33 cellular contexts compared by ENCODE assay signal in genomic region chr2:102365763-102366162, GRCh38. TPM values are rescaled to one million over a fixed set of nuclear protein-coding genes. Genes with fewer than 3 reads are reported as not detected.
A peak's percentile ranks its signal among the peaks of the same experiment; 100 is the strongest.
DNase-seq lines count a peak whose midpoint lies in the region; ATAC-seq and TF ChIP-seq lines count a peak whose summit lies in the region.
"Had no signal": no experiment of that assay in that cellular context is flagged by ENCODE, and none has a peak within 500 bp of the region (broad histone marks: within the 10 kb centered on the region; RNA-seq: fewer than 3 reads in every experiment).

No MANE protein-coding gene starts in this region.

- no peaks in the 10 kb centered on the region for H3K27me3 ChIP-seq in CD8-positive, alpha-beta T cell (ENCODE audit: insufficient read depth, low read length)
- H3K27me3 ChIP-seq in endodermal cell (ENCODE audit: control insufficient read depth, insufficient read depth, low read length, poor library complexity, severe bottlenecking) = no peaks in the 10 kb centered on the region
- H3K27me3 ChIP-seq: gastroesophageal sphincter, sigmoid colon, tibial nerve had no signal

- POLR2A ChIA-PET in CD8-positive, alpha-beta T cell (lab: Charles Lee) = no interaction called here

- DNase-seq in activated CD8-positive, alpha-beta memory T cell treated with anti-CD3 and anti-CD28 coated beads, Interleukin-2, amount 10 ng/mL, durations not matched to agents 7 days and 5 days = no peak
- no peak for DNase-seq in activated CD8-positive, alpha-beta memory T cell treated with anti-CD3 and anti-CD28 coated beads for 24 hours
- no peak for DNase-seq in CD8-positive, alpha-beta T cell
- DNase-seq in activated T-helper 1 cell treated with anti-CD3 and anti-CD28 coated beads, Interleukin-12 subunit alpha, Interleukin-12 subunit beta, Interleukin-2, Interleukin-4 antibody, amounts not matched to agents 30 ng/mL and 10 ng/mL and 1 ng/mL, durations not matched to agents 14 hours and 24 hours and 36 hours (ENCODE audit: low spot score) = no peak
- DNase-seq in endodermal cell (no peak), kidney tubule cell (ENCODE audit: low spot score) (no peak), putamen (ENCODE audit: low spot score) (no peak), 8988T (no peak)
- DNase-seq: activated CD4-positive, alpha-beta T cell treated with anti-CD3 and anti-CD28 coated beads, Interleukin-2, amount 50 U/mL, for 1 hour; activated gamma-delta T cell treated with Interleukin-2 at 50 U/mL for 16 hours; anterior cingulate cortex; Caco-2; DMS79; hypothalamus; Karpas-422; left colon; NCI-H1417; NCI-H2081; NCI-H526; NK-92 treated with Interleukin-12 subunit alpha and Interleukin-12 subunit beta, amount 100 ng/mL, for 24 hours; PC-3; psoas muscle; sigmoid colon; SK-N-SH; stimulated activated CD4-positive, alpha-beta T cell treated with anti-CD3 and anti-CD28 coated beads, Interleukin-12 subunit alpha, Interleukin-12 subunit beta, amount 100 ng/mL, for 4 hours; stimulated activated CD4-positive, alpha-beta T cell treated with anti-CD3 and anti-CD28 coated beads, Interleukin-2, amount 100 ng/mL, for 48 hours had no signal

- H3K9ac ChIP-seq in endodermal cell (ENCODE audit: extremely low read depth, low read length, poor library complexity, severe bottlenecking) = no peak overlapping the region
- H3K9ac ChIP-seq: SK-N-SH had no signal

- no peak overlapping the region for H3K4me3 Mint-ChIP-seq in activated CD8-positive, alpha-beta memory T cell treated with anti-CD3 and anti-CD28 coated beads, Interleukin-2, amount 10 ng/mL, durations not matched to agents 7 days and 5 days
- no peak overlapping the region for H3K4me3 Mint-ChIP-seq in CD8-positive, alpha-beta T cell
- H3K4me3 Mint-ChIP-seq in activated T-helper 1 cell treated with anti-CD3 and anti-CD28 coated beads, Interleukin-12 subunit alpha, Interleukin-12 subunit beta, Interleukin-2, Interleukin-4 antibody, amounts not matched to agents 30 ng/mL and 10 ng/mL and 1 ng/mL, durations not matched to agents 14 hours and 24 hours and 36 hours = peak overlapping the region; percentile 79
- H3K4me3 Mint-ChIP-seq in endodermal cell = no peak overlapping the region
- H3K4me3 Mint-ChIP-seq: nephron had no signal

- WGBS in endodermal cell (ENCODE audit: insufficient coverage in 1 of 2, insufficient read length in 1 of 2), 2 experiments = 70 to 80% methylated on average over 1 of the region's 1 CpG

- peaks cover 88% of the 10 kb centered on the region for H3K36me3 Mint-ChIP-seq in activated CD8-positive, alpha-beta memory T cell treated with anti-CD3 and anti-CD28 coated beads, Interleukin-2, amount 10 ng/mL, durations not matched to agents 7 days and 5 days
- peaks cover 46% of the 10 kb centered on the region for H3K36me3 Mint-ChIP-seq in CD8-positive, alpha-beta T cell
- H3K36me3 Mint-ChIP-seq in activated T-helper 1 cell treated with anti-CD3 and anti-CD28 coated beads, Interleukin-12 subunit alpha, Interleukin-12 subunit beta, Interleukin-2, Interleukin-4 antibody, amounts not matched to agents 30 ng/mL and 10 ng/mL and 1 ng/mL, durations not matched to agents 14 hours and 24 hours and 36 hours (ENCODE audit: low read depth) = peaks cover 92% of the 10 kb centered on the region
- H3K36me3 Mint-ChIP-seq in endodermal cell (ENCODE audit: low read depth) = peaks cover 50% of the 10 kb centered on the region

- no peaks in the 10 kb centered on the region for H3K36me3 ChIP-seq in CD8-positive, alpha-beta T cell (ENCODE audit: insufficient read depth, low read length)
- H3K36me3 ChIP-seq in endodermal cell (ENCODE audit: control insufficient read depth, insufficient read depth, low read length) = peaks cover 45% of the 10 kb centered on the region
- H3K36me3 ChIP-seq: HAP-1, sigmoid colon had no signal

- CTCF ChIA-PET in activated CD8-positive, alpha-beta memory T cell treated with anti-CD3 and anti-CD28 coated beads, Interleukin-2, amount 10 ng/mL, durations not matched to agents 7 days and 5 days (lab: Charles Lee) = no interaction called here
- CTCF ChIA-PET in CD8-positive, alpha-beta T cell (lab: Charles Lee) = interaction anchor here (0.7 to 0.9 kb wide), 3 partner anchors 10 to 346 kb away, joined by 3 read pairs; partner anchors contain the start of gene IL18R1

- H3K4me1 ChIP-seq in CD8-positive, alpha-beta T cell (ENCODE audit: insufficient read depth, low read length) = peaks cover 36% of the 10 kb centered on the region
- H3K4me1 ChIP-seq in endodermal cell (ENCODE audit: control insufficient read depth, insufficient read depth, low read length) = no peaks in the 10 kb centered on the region
- H3K4me1 ChIP-seq: Caco-2, gastroesophageal sphincter, HAP-1, psoas muscle, sigmoid colon, tibial nerve had no signal

- H3K4me1 Mint-ChIP-seq in activated CD8-positive, alpha-beta memory T cell treated with anti-CD3 and anti-CD28 coated beads, Interleukin-2, amount 10 ng/mL, durations not matched to agents 7 days and 5 days = peaks cover 47% of the 10 kb centered on the region
- peaks cover 68% of the 10 kb centered on the region for H3K4me1 Mint-ChIP-seq in CD8-positive, alpha-beta T cell (ENCODE audit: low read depth)
- peaks cover 98% of the 10 kb centered on the region for H3K4me1 Mint-ChIP-seq in activated T-helper 1 cell treated with anti-CD3 and anti-CD28 coated beads, Interleukin-12 subunit alpha, Interleukin-12 subunit beta, Interleukin-2, Interleukin-4 antibody, amounts not matched to agents 30 ng/mL and 10 ng/mL and 1 ng/mL, durations not matched to agents 14 hours and 24 hours and 36 hours (ENCODE audit: low read depth)
- peaks cover 9% of the 10 kb centered on the region for H3K4me1 Mint-ChIP-seq in endodermal cell
- H3K4me1 Mint-ChIP-seq: nephron had no signal

- no peaks in the 10 kb centered on the region for H3K27me3 Mint-ChIP-seq in activated CD8-positive, alpha-beta memory T cell treated with anti-CD3 and anti-CD28 coated beads, Interleukin-2, amount 10 ng/mL, durations not matched to agents 7 days and 5 days
- H3K27me3 Mint-ChIP-seq in CD8-positive, alpha-beta T cell (ENCODE audit: low read depth) = no peaks in the 10 kb centered on the region
- H3K27me3 Mint-ChIP-seq in activated T-helper 1 cell treated with anti-CD3 and anti-CD28 coated beads, Interleukin-12 subunit alpha, Interleukin-12 subunit beta, Interleukin-2, Interleukin-4 antibody, amounts not matched to agents 30 ng/mL and 10 ng/mL and 1 ng/mL, durations not matched to agents 14 hours and 24 hours and 36 hours (ENCODE audit: insufficient read depth) = no peaks in the 10 kb centered on the region
- H3K27me3 Mint-ChIP-seq in endodermal cell (ENCODE audit: insufficient read depth) = no peaks in the 10 kb centered on the region

- no peak overlapping the region for H3K27ac ChIP-seq in CD8-positive, alpha-beta T cell (ENCODE audit: low read depth, low read length)
- H3K27ac ChIP-seq in endodermal cell (ENCODE audit: low read depth, low read length) = no peak overlapping the region
- H3K27ac ChIP-seq: gastroesophageal sphincter, psoas muscle, sigmoid colon, tibial nerve had no signal

- H3K9me3 Mint-ChIP-seq in activated CD8-positive, alpha-beta memory T cell treated with anti-CD3 and anti-CD28 coated beads, Interleukin-2, amount 10 ng/mL, durations not matched to agents 7 days and 5 days (ENCODE audit: low read depth) = peaks cover 19% of the 10 kb centered on the region
- peaks cover 13% of the 10 kb centered on the region for H3K9me3 Mint-ChIP-seq in CD8-positive, alpha-beta T cell
- H3K9me3 Mint-ChIP-seq in activated T-helper 1 cell treated with anti-CD3 and anti-CD28 coated beads, Interleukin-12 subunit alpha, Interleukin-12 subunit beta, Interleukin-2, Interleukin-4 antibody, amounts not matched to agents 30 ng/mL and 10 ng/mL and 1 ng/mL, durations not matched to agents 14 hours and 24 hours and 36 hours = peaks cover 36% of the 10 kb centered on the region
- peaks cover 37% of the 10 kb centered on the region for H3K9me3 Mint-ChIP-seq in endodermal cell

- H3K9me3 ChIP-seq in CD8-positive, alpha-beta T cell (ENCODE audit: low read length) = peaks cover 10% of the 10 kb centered on the region
- peaks cover 46% of the 10 kb centered on the region for H3K9me3 ChIP-seq in endodermal cell (ENCODE audit: control insufficient read depth, low read length)
- H3K9me3 ChIP-seq: HAP-1, psoas muscle, SK-N-SH had no signal

- intact Hi-C loops in CD8-positive, alpha-beta T cell (cut with DNase I, micrococcal nuclease) = loop anchor here in 1 of 2 experiments (2.0 to 10.0 kb wide), 2 partner anchors 53 to 671 kb away; partner anchors contain the start of gene MAP4K4
- intact Hi-C loops in activated T-helper 1 cell treated with anti-CD3 and anti-CD28 coated beads, Interleukin-12 subunit alpha, Interleukin-12 subunit beta, Interleukin-2, Interleukin-4 antibody, amounts not matched to agents 30 ng/mL and 10 ng/mL and 1 ng/mL, durations not matched to agents 14 hours and 24 hours and 36 hours (cut with micrococcal nuclease) = loop anchor here (1.0 to 10.0 kb wide), 8 partner anchors 9 to 1058 kb away; partner anchors contain the start of gene RNF149

- no peak for ATAC-seq in activated CD8-positive, alpha-beta memory T cell treated with anti-CD3 and anti-CD28 coated beads, Interleukin-2, amount 10 ng/mL, durations not matched to agents 7 days and 5 days
- ATAC-seq in CD8-positive, alpha-beta T cell = no peak
- ATAC-seq: gastroesophageal sphincter, left colon, PC-3, psoas muscle had no signal

- no peak for TF ChIP-seq CTCF in CD8-positive, alpha-beta T cell (IDR thresholded peaks at IDR 0.05)
- no peak for TF ChIP-seq CTCF in endodermal cell (conservative IDR thresholded peaks at IDR 0.05)

- no peak overlapping the region for H3K4me3 ChIP-seq in CD8-positive, alpha-beta T cell (ENCODE audit: low read depth, low read length)
- peak overlapping the region; percentile 50 for H3K4me3 ChIP-seq in endodermal cell (ENCODE audit: low read length)
- H3K4me3 ChIP-seq: gastroesophageal sphincter, HAP-1, psoas muscle, sigmoid colon, tibial nerve had no signal

- H3K27ac Mint-ChIP-seq in activated CD8-positive, alpha-beta memory T cell treated with anti-CD3 and anti-CD28 coated beads, Interleukin-2, amount 10 ng/mL, durations not matched to agents 7 days and 5 days = peak overlapping the region; percentile 30
- H3K27ac Mint-ChIP-seq in CD8-positive, alpha-beta T cell = peak overlapping the region; percentile 89
- peak overlapping the region; percentile 97 for H3K27ac Mint-ChIP-seq in activated T-helper 1 cell treated with anti-CD3 and anti-CD28 coated beads, Interleukin-12 subunit alpha, Interleukin-12 subunit beta, Interleukin-2, Interleukin-4 antibody, amounts not matched to agents 30 ng/mL and 10 ng/mL and 1 ng/mL, durations not matched to agents 14 hours and 24 hours and 36 hours
- no peak overlapping the region for H3K27ac Mint-ChIP-seq in endodermal cell
- H3K27ac Mint-ChIP-seq: nephron had no signal

RNA-seq across cellular contexts. Expression of gene IL18R1, which starts 10.2 kb away (rescaled TPM):
- total RNA-seq in activated CD8-positive, alpha-beta memory T cell treated with anti-CD3 and anti-CD28 coated beads, Interleukin-2, amount 10 ng/mL, durations not matched to agents 7 days and 5 days = 10 to 100 TPM; 19.8 to 25.9 TPM
- total RNA-seq in CD8-positive, alpha-beta T cell = 1 to 10 TPM; 7.0 to 7.7 TPM
- total RNA-seq in activated T-helper 1 cell treated with anti-CD3 and anti-CD28 coated beads, Interleukin-12 subunit alpha, Interleukin-12 subunit beta, Interleukin-2, Interleukin-4 antibody, amounts not matched to agents 30 ng/mL and 10 ng/mL and 1 ng/mL, durations not matched to agents 14 hours and 24 hours and 36 hours = 57.8 and 61.3 TPM in 2 replicates
- total RNA-seq in endodermal cell = 1 to 10 TPM; 2.2 to 2.4 TPM
- 0.50 TPM for polyA plus RNA-seq in endodermal cell (2013, experiment 1 of 2)
- 0.50 TPM for polyA plus RNA-seq in endodermal cell (2013, experiment 2 of 2)
- total RNA-seq: Caco-2 had no signal
- polyA plus RNA-seq: BJ, SK-N-SH had no signal

RNA-seq across cellular contexts. Expression of gene IL1RL1, which starts 54.4 kb away (rescaled TPM):
- under 1 TPM; 0.09 to 0.41 TPM for total RNA-seq in activated CD8-positive, alpha-beta memory T cell treated with anti-CD3 and anti-CD28 coated beads, Interleukin-2, amount 10 ng/mL, durations not matched to agents 7 days and 5 days
- total RNA-seq in CD8-positive, alpha-beta T cell = not detected
- 3.9 and 4.8 TPM in 2 replicates for total RNA-seq in activated T-helper 1 cell treated with anti-CD3 and anti-CD28 coated beads, Interleukin-12 subunit alpha, Interleukin-12 subunit beta, Interleukin-2, Interleukin-4 antibody, amounts not matched to agents 30 ng/mL and 10 ng/mL and 1 ng/mL, durations not matched to agents 14 hours and 24 hours and 36 hours
- total RNA-seq in endodermal cell = under 1 TPM; 0.75 to 0.84 TPM
- polyA plus RNA-seq in endodermal cell (2013, experiment 1 of 2) = not detected
- polyA plus RNA-seq in endodermal cell (2013, experiment 2 of 2) = 0.12 TPM
- total RNA-seq: Caco-2 had no signal
- polyA plus RNA-seq: BJ, SK-N-SH had no signal

RNA-seq across cellular contexts. Expression of gene IL18RAP, which starts 57.2 kb away (rescaled TPM):
- 10 to 100 TPM; 12.3 to 14.9 TPM for total RNA-seq in activated CD8-positive, alpha-beta memory T cell treated with anti-CD3 and anti-CD28 coated beads, Interleukin-2, amount 10 ng/mL, durations not matched to agents 7 days and 5 days
- total RNA-seq in CD8-positive, alpha-beta T cell = 10 to 100 TPM in 1 of 2 experiments, 1 to 10 TPM in 1; 7.9 to 10.8 TPM
- 37.1 and 38.4 TPM in 2 replicates for total RNA-seq in activated T-helper 1 cell treated with anti-CD3 and anti-CD28 coated beads, Interleukin-12 subunit alpha, Interleukin-12 subunit beta, Interleukin-2, Interleukin-4 antibody, amounts not matched to agents 30 ng/mL and 10 ng/mL and 1 ng/mL, durations not matched to agents 14 hours and 24 hours and 36 hours
- under 1 TPM in 1 of 2 donors, not detected in 1; 0.11 TPM for total RNA-seq in endodermal cell
- not detected for polyA plus RNA-seq in endodermal cell (2013, experiment 1 of 2)
- polyA plus RNA-seq in endodermal cell (2013, experiment 2 of 2) = not detected
- total RNA-seq: bronchial epithelial cell, Caco-2, lung microvascular endothelial cell, PC-3 had no signal
- polyA plus RNA-seq: BJ, SK-N-SH had no signal

Comparison
In these comparisons a context has a peak if more than half of its experiments do, and no peak if none do; other contexts are left out.
1. RNA of gene IL18RAP, which starts 57.2 kb away (total RNA-seq): 37.1 to 38.4 TPM in activated T-helper 1 cell treated with anti-CD3 and anti-CD28 coated beads, Interleukin-12 subunit alpha, Interleukin-12 subunit beta, Interleukin-2, Interleukin-4 antibody, amounts not matched to agents 30 ng/mL and 10 ng/mL and 1 ng/mL, durations not matched to agents 14 hours and 24 hours and 36 hours, 12.3 to 14.9 TPM in activated CD8-positive, alpha-beta memory T cell treated with anti-CD3 and anti-CD28 coated beads, Interleukin-2, amount 10 ng/mL, durations not matched to agents 7 days and 5 days and 7.9 to 10.8 TPM in CD8-positive, alpha-beta T cell; 0.11 TPM in endodermal cell; every median in the first group is over 4 times any median in the second.